In genomic region chr4:22766068-22766467, GRCh38 we compare ENCODE assay signal across 29 cellular contexts.
"Had no signal": no experiment of that assay in that cellular context is flagged by ENCODE, and none has a peak within 500 bp of the region (broad histone marks: within the 10 kb centered on the region; RNA-seq: fewer than 3 reads in every experiment).

No MANE protein-coding gene starts in this region.

- H3K36me3 ChIP-seq: colonic mucosa, esophagus muscularis mucosa, esophagus squamous epithelium, gastrocnemius medialis, gastroesophageal sphincter, heart left ventricle, heart right ventricle had no signal

- H3K4me1 Mint-ChIP-seq: endodermal cell had no signal

- H3K27me3 ChIP-seq: colonic mucosa, esophagus muscularis mucosa, esophagus squamous epithelium, foreskin keratinocyte, gastrocnemius medialis, gastroesophageal sphincter, heart left ventricle, heart right ventricle had no signal

- ATAC-seq: effector memory CD8-positive, alpha-beta T cell; esophagus mucosa; foreskin keratinocyte; gastrocnemius medialis; gastroesophageal sphincter; heart left ventricle; heart right ventricle had no signal

- H3K27me3 Mint-ChIP-seq: dendritic cell treated with granulocyte-macrophage colony-stimulating factor and Interleukin-4, amounts not matched to agents 40 ng/mL and 50 ng/mL, for 4 days; effector memory CD8-positive, alpha-beta T cell had no signal

- H3K4me3 Mint-ChIP-seq: dendritic cell treated with granulocyte-macrophage colony-stimulating factor and Interleukin-4, amounts not matched to agents 40 ng/mL and 50 ng/mL, for 4 days; effector memory CD8-positive, alpha-beta T cell; endodermal cell had no signal

- H3K9me3 ChIP-seq: colonic mucosa, esophagus muscularis mucosa, esophagus squamous epithelium, gastrocnemius medialis, gastroesophageal sphincter had no signal

- H3K27ac ChIP-seq: colonic mucosa, coronary artery, dorsolateral prefrontal cortex, epithelial cell of prostate, esophagus muscularis mucosa, esophagus squamous epithelium, foreskin keratinocyte, gastrocnemius medialis, gastroesophageal sphincter, heart left ventricle, heart right ventricle had no signal

- FAIRE-seq: colon, endometrium, endothelial cell of umbilical vein, frontal cortex had no signal

- H3K27ac Mint-ChIP-seq: dendritic cell treated with granulocyte-macrophage colony-stimulating factor and Interleukin-4, amounts not matched to agents 40 ng/mL and 50 ng/mL, for 4 days; effector memory CD8-positive, alpha-beta T cell; endodermal cell had no signal

- H3K4me1 ChIP-seq: colonic mucosa, esophagus muscularis mucosa, esophagus squamous epithelium, foreskin keratinocyte, gastrocnemius medialis, gastroesophageal sphincter, heart left ventricle, heart right ventricle had no signal

- H3K4me3 ChIP-seq: colonic mucosa, coronary artery, dorsolateral prefrontal cortex, esophagus muscularis mucosa, esophagus squamous epithelium, gastrocnemius medialis, gastroesophageal sphincter, heart left ventricle, heart right ventricle had no signal

- DNase-seq: colonic mucosa; cortex of kidney; dermis blood vessel endothelial cell; dorsolateral prefrontal cortex; effector CD4-positive, alpha-beta T cell; effector CD8-positive, alpha-beta T cell; effector memory CD4-positive, alpha-beta T cell; effector memory CD8-positive, alpha-beta T cell; endodermal cell; erythroblast; esophagus squamous epithelium; foreskin fibroblast; foreskin keratinocyte; foreskin melanocyte; gastrocnemius medialis; glutamatergic neuron; head of caudate nucleus; heart left ventricle; heart right ventricle had no signal
